In the genomic region with DNA sequence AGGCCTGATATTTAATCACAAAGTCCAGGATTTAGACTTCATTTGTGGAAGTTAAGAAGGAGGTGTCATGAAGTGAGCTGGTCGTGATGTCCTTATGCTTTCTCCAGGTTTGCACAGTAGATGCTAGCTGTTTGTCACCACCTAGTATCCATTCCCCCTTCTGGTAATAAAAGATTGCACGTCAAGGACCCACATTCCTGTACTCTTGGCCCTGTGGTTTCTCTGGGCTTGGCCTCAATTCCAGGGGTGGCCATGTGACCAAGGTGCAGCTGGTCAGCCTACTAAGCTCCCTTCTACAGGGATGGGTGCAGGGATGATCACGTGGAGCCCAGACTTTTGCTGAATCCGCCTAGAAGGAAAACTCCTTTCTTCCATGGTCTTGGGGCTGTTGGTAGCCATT, we compare ENCODE assay signal across 39 cellular contexts. TPM values are rescaled to one million over a fixed set of nuclear protein-coding genes. Genes with fewer than 3 reads are reported as not detected.
"Had no signal": no experiment of that assay in that cellular context is flagged by ENCODE, and none has a peak within 500 bp of the region (broad histone marks: within the 10 kb centered on the region; RNA-seq: fewer than 3 reads in every experiment).

No MANE protein-coding gene starts in this region.

- H3K4me3 ChIP-seq: adrenal gland, ascending aorta, body of pancreas, breast epithelium, cardiac muscle cell had no signal

- ATAC-seq: activated naive CD4-positive, alpha-beta T cell treated with anti-CD3 and anti-CD28 coated beads, Interleukin-2, amount 50 U/mL, for 72 hours; activated naive CD8-positive, alpha-beta T cell treated with anti-CD3 and anti-CD28 coated beads, Interleukin-2, amount 50 U/mL, for 24 hours; activated T-cell treated with anti-CD3 and anti-CD28 coated beads, Interleukin-2, amount 50 U/mL, for 4 hours; activated T-cell treated with anti-CD3 and anti-CD28 coated beads, Interleukin-2, amount 50 U/mL, for 72 hours; activated T-helper 17 cell treated with anti-CD3 and anti-CD28 coated beads, Interleukin-2, amount 50 U/mL, for 72 hours; body of pancreas had no signal

- H3K4me1 ChIP-seq: adrenal gland, ascending aorta, body of pancreas, breast epithelium had no signal

- H3K27me3 ChIP-seq: ascending aorta, body of pancreas, brain microvascular endothelial cell, breast epithelium, cardiac muscle cell had no signal

- H3K9me3 ChIP-seq: adrenal gland, ascending aorta, body of pancreas, breast epithelium had no signal

- H3K36me3 ChIP-seq: adrenal gland, ascending aorta, brain microvascular endothelial cell, breast epithelium, cardiac muscle cell had no signal

- H3K27ac ChIP-seq: adrenal gland, ascending aorta, body of pancreas, brain microvascular endothelial cell, breast epithelium, cardiac muscle cell had no signal

- DNase-seq: activated effector memory CD4-positive, alpha-beta T cell treated with anti-CD3 and anti-CD28 coated beads, Interleukin-2, amount 50 U/mL, for 16 hours; activated effector memory CD4-positive, alpha-beta T cell treated with Interleukin-2 at 50 U/mL for 16 hours; activated gamma-delta T cell; activated gamma-delta T cell treated with Interleukin-2 at 50 U/mL for 16 hours; activated naive CD4-positive, alpha-beta T cell; activated naive CD4-positive, alpha-beta T cell treated with anti-CD3 and anti-CD28 coated beads for 36 hours; activated naive CD4-positive, alpha-beta T cell treated with anti-CD3 and anti-CD28 coated beads, Interleukin-2, amount 10 ng/mL, durations not matched to agents 7 days and 5 days; activated naive CD4-positive, alpha-beta T cell treated with anti-CD3 and anti-CD28 coated beads, Interleukin-2, amount 50 U/mL, for 16 hours; activated naive CD4-positive, alpha-beta T cell treated with Interleukin-2 at 50 U/mL for 16 hours; activated naive CD8-positive, alpha-beta T cell treated with anti-CD3 and anti-CD28 coated beads for 36 hours; activated naive CD8-positive, alpha-beta T cell treated with anti-CD3 and anti-CD28 coated beads, Interleukin-2, amount 10 ng/mL, durations not matched to agents 7 days and 5 days; activated naive CD8-positive, alpha-beta T cell treated with anti-CD3 and anti-CD28 coated beads, Interleukin-2, amount 50 U/mL, for 24 hours; activated T-cell treated with anti-CD3 and anti-CD28 coated beads for 4 hours; activated T-cell treated with anti-CD3 and anti-CD28 coated beads, Interleukin-2, amount 50 U/mL, for 1 hour; activated T-cell treated with anti-CD3 and anti-CD28 coated beads, Interleukin-2, amount 50 U/mL, for 24 hours; activated T-cell treated with anti-CD3 and anti-CD28 coated beads, Interleukin-2, amount 50 U/mL, for 4 hours; activated T-cell treated with anti-CD3 and anti-CD28 coated beads, Interleukin-2, amount 50 U/mL, for 48 hours; activated T-cell treated with anti-CD3 and anti-CD28 coated beads, Interleukin-2, amount 50 U/mL, for 72 hours; adrenal gland; amniotic stem cell; amygdala; anterior cingulate cortex; aorta; body of pancreas; brain microvascular endothelial cell; caudate nucleus; central memory CD4-positive, alpha-beta T cell; cerebellar nuclear complex had no signal

RNA-seq across cellular contexts. Expression of gene NPS, which starts 16.5 kb away (rescaled TPM):
- total RNA-seq: activated naive CD4-positive, alpha-beta T cell treated with anti-CD3 and anti-CD28 coated beads for 36 hours; activated naive CD4-positive, alpha-beta T cell treated with anti-CD3 and anti-CD28 coated beads, Interleukin-2, amount 50 U/mL, for 72 hours; activated naive CD8-positive, alpha-beta T cell treated with anti-CD3 and anti-CD28 coated beads for 36 hours; activated naive CD8-positive, alpha-beta T cell treated with anti-CD3 and anti-CD28 coated beads, Interleukin-2, amount 10 ng/mL, durations not matched to agents 7 days and 5 days; activated T-cell treated with anti-CD3 and anti-CD28 coated beads, Interleukin-2, amount 50 U/mL, for 4 hours; activated T-cell treated with anti-CD3 and anti-CD28 coated beads, Interleukin-2, amount 50 U/mL, for 72 hours; activated T-helper 1 cell treated with anti-CD3 and anti-CD28 coated beads, Interleukin-12 subunit alpha, Interleukin-12 subunit beta, Interleukin-2, Interleukin-4 antibody, amounts not matched to agents 30 ng/mL and 10 ng/mL and 1 ng/mL, durations not matched to agents 14 hours and 24 hours and 36 hours; activated T-helper 17 cell treated with anti-CD3 and anti-CD28 coated beads, Interleukin-2, amount 50 U/mL, for 72 hours; activated T-helper 2 cell treated with anti-CD3 and anti-CD28 coated beads, Interferon-gamma antibody, Interleukin-2, Interleukin-4, amounts not matched to agents 10 μg/mL and 5 μg/mL and 100 μg/mL, durations not matched to agents 14 hours and 24 hours and 36 hours; adrenal gland; aorta; ascending aorta; astrocyte; body of pancreas; breast epithelium; bronchial epithelial cell; cardiac muscle cell; cardiac septum; cerebellum had no signal
